26 cellular contexts compared by ENCODE assay signal in the genomic region with DNA sequence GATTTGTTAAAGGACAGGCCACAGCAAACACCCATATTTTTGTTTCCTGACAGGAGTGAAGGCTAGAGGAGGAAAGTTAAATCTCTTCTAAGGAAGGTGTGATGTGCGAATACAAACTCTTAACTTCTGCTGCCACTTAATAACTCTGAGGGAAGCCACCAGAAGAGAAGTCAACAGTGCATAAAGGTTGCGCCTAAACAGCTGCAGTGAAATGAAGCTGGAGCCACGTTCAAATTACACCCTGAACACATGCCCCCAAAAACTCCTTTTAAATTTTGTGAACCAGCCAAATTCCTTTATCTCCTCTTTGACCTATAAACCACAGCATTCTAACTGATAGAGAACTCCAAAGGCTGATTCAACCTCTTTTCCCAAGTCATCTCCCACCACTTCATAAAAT.
"Had no signal": no experiment of that assay in that cellular context is flagged by ENCODE, and none has a peak within 500 bp of the region (broad histone marks: within the 10 kb centered on the region; RNA-seq: fewer than 3 reads in every experiment).

No MANE protein-coding gene starts in this region.

- H3K27me3 ChIP-seq: foreskin keratinocyte, hepatocyte, pancreas, right lobe of liver, testis, vagina had no signal

- DNase-seq: activated CD4-positive, alpha-beta T cell treated with anti-CD3 and anti-CD28 coated beads for 1 hour; activated CD4-positive, alpha-beta T cell treated with anti-CD3 and anti-CD28 coated beads, Interleukin-2, amount 50 U/mL, for 1 hour; activated CD8-positive, alpha-beta T cell treated with anti-CD3 and anti-CD28 coated beads, Interleukin-2, amount 10 ng/mL, durations not matched to agents 7 days and 5 days; activated gamma-delta T cell; aorta; caudate nucleus; dermis blood vessel endothelial cell; effector CD8-positive, alpha-beta T cell; foreskin keratinocyte; immature natural killer cell; left ventricle myocardium inferior; natural killer cell; pancreas; right lobe of liver; small intestine; stimulated activated CD4-positive, alpha-beta T cell treated with anti-CD3 and anti-CD28 coated beads, Interleukin-2, amount 100 ng/mL, for 24 hours; stimulated activated naive CD4-positive, alpha-beta T cell; testis had no signal

- ATAC-seq: activated CD8-positive, alpha-beta T cell treated with anti-CD3 and anti-CD28 coated beads, Interleukin-2, amount 10 ng/mL, durations not matched to agents 7 days and 5 days; foreskin keratinocyte; natural killer cell; pancreas; right lobe of liver had no signal

- H3K36me3 ChIP-seq: left ventricle myocardium inferior, pancreas, right lobe of liver, vagina had no signal

- H3K27me3 Mint-ChIP-seq: brain had no signal

- H3K9me3 Mint-ChIP-seq: activated naive CD4-positive, alpha-beta T cell treated with anti-CD3 and anti-CD28 coated beads, Interleukin-2, amount 50 U/mL, for 24 hours; activated T-helper 1 cell treated with anti-CD3 and anti-CD28 coated beads, Interleukin-12 subunit alpha, Interleukin-12 subunit beta, Interleukin-2, Interleukin-4 antibody, amounts not matched to agents 30 ng/mL and 10 ng/mL and 1 ng/mL, durations not matched to agents 14 hours and 24 hours and 36 hours; immature natural killer cell; mesothelial cell of epicardium; natural killer cell; type B pancreatic cell had no signal

- H3K4me1 ChIP-seq: foreskin keratinocyte, testis had no signal

- H3K27ac ChIP-seq: foreskin keratinocyte, hepatocyte, left ventricle myocardium inferior, pancreas, right lobe of liver, testis, vagina, VCaP had no signal

- H3K4me3 ChIP-seq: hepatocyte, left ventricle myocardium inferior, pancreas, right lobe of liver, testis, vagina had no signal

- H3K4me1 Mint-ChIP-seq: activated naive CD4-positive, alpha-beta T cell treated with anti-CD3 and anti-CD28 coated beads, Interleukin-2, amount 50 U/mL, for 24 hours; immature natural killer cell; natural killer cell had no signal

- H3K4me3 Mint-ChIP-seq: activated CD8-positive, alpha-beta T cell treated with anti-CD3 and anti-CD28 coated beads, Interleukin-2, amount 10 ng/mL, durations not matched to agents 7 days and 5 days; activated naive CD4-positive, alpha-beta T cell treated with anti-CD3 and anti-CD28 coated beads, Interleukin-2, amount 50 U/mL, for 24 hours; activated T-helper 1 cell treated with anti-CD3 and anti-CD28 coated beads, Interleukin-12 subunit alpha, Interleukin-12 subunit beta, Interleukin-2, Interleukin-4 antibody, amounts not matched to agents 30 ng/mL and 10 ng/mL and 1 ng/mL, durations not matched to agents 14 hours and 24 hours and 36 hours; brain; immature natural killer cell; mesothelial cell of epicardium; natural killer cell; type B pancreatic cell had no signal

- H3K36me3 Mint-ChIP-seq: activated naive CD4-positive, alpha-beta T cell treated with anti-CD3 and anti-CD28 coated beads, Interleukin-2, amount 50 U/mL, for 24 hours; immature natural killer cell; mesothelial cell of epicardium; natural killer cell had no signal

- H3K27ac Mint-ChIP-seq: activated CD8-positive, alpha-beta T cell treated with anti-CD3 and anti-CD28 coated beads, Interleukin-2, amount 10 ng/mL, durations not matched to agents 7 days and 5 days; activated naive CD4-positive, alpha-beta T cell treated with anti-CD3 and anti-CD28 coated beads, Interleukin-2, amount 50 U/mL, for 24 hours; activated T-helper 1 cell treated with anti-CD3 and anti-CD28 coated beads, Interleukin-12 subunit alpha, Interleukin-12 subunit beta, Interleukin-2, Interleukin-4 antibody, amounts not matched to agents 30 ng/mL and 10 ng/mL and 1 ng/mL, durations not matched to agents 14 hours and 24 hours and 36 hours; immature natural killer cell; mesothelial cell of epicardium; natural killer cell; type B pancreatic cell had no signal

- H3K9me3 ChIP-seq: left ventricle myocardium inferior, pancreas, right lobe of liver, testis, vagina had no signal
